ENCODE assay signal across 25 cellular contexts in the genomic region with DNA sequence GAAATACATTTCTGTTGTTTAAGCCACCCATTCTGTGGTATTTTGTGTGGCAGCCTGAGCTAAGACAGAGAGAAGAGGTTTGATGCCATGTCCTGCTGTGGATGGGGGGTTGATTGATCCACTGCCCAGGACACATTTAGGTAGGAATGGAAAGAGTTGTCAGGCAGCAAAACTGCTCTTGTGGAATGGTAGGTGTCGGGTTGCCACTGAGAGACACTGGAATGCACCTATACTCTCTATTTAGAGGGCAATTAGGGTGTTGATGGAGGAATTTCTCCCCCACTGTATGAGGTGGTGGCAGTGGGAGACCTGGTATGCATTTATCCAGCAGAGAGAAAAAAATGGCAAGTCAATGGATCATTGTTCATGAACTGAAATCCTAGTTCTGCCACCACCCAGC. TPM values are rescaled to one million over a fixed set of nuclear protein-coding genes. Genes with fewer than 3 reads are reported as not detected.
DNase-seq lines count a peak whose midpoint lies in the region; TF ChIP-seq lines count a peak whose summit lies in the region.
"Had no signal": no experiment of that assay in that cellular context is flagged by ENCODE, and none has a peak within 500 bp of the region (broad histone marks: within the 10 kb centered on the region; RNA-seq: fewer than 3 reads in every experiment).

No MANE protein-coding gene starts in this region.

- peaks cover 3% of the 10 kb centered on the region for H3K4me1 Mint-ChIP-seq in endodermal cell
- H3K4me1 Mint-ChIP-seq: CD14-positive monocyte had no signal

- H3K4me1 ChIP-seq in NT2/D1 (ENCODE audit: insufficient read depth, insufficient read length) (no peaks in the 10 kb centered on the region), endodermal cell (ENCODE audit: control insufficient read depth, insufficient read depth, low read length) (peaks cover 5% of the 10 kb centered on the region)
- H3K4me1 ChIP-seq: A549; BE2C; BLaER1 treated with 17β-estradiol and CSF1 and Interleukin-3, amounts not matched to agents 10 nM and 100 nM; HAP-1 had no signal

- WGBS in endodermal cell (ENCODE audit: insufficient coverage in 1 of 2, insufficient read length in 1 of 2), 2 experiments: 100% methylated on average over 1 of the region's 1 CpG; no CpG with 5 or more reads in 1 of the 2 experiments

- H3K9me3 Mint-ChIP-seq in endodermal cell: no peaks in the 10 kb centered on the region
- H3K9me3 Mint-ChIP-seq: CD4-positive, alpha-beta T cell had no signal

- H3K27me3 ChIP-seq in NT2/D1 (ENCODE audit: insufficient read depth, insufficient read length) (no peaks in the 10 kb centered on the region), endodermal cell (ENCODE audit: control insufficient read depth, insufficient read depth, low read length, poor library complexity, severe bottlenecking) (no peaks in the 10 kb centered on the region)
- H3K27me3 ChIP-seq: BE2C; BLaER1 treated with 17β-estradiol and CSF1 and Interleukin-3, amounts not matched to agents 10 nM and 100 nM had no signal

- H3K36me3 ChIP-seq in NT2/D1 (ENCODE audit: insufficient read depth, insufficient read length, low read length): no peaks in the 10 kb centered on the region
- no peaks in the 10 kb centered on the region for H3K36me3 ChIP-seq in endodermal cell (ENCODE audit: control insufficient read depth, insufficient read depth, low read length)
- H3K36me3 ChIP-seq: BE2C; BLaER1 treated with 17β-estradiol and CSF1 and Interleukin-3, amounts not matched to agents 10 nM and 100 nM; HAP-1 had no signal

- H3K27ac ChIP-seq in endodermal cell (ENCODE audit: low read depth, low read length): no peak overlapping the region
- H3K27ac ChIP-seq: A549; BLaER1 treated with 17β-estradiol and CSF1 and Interleukin-3, amounts not matched to agents 10 nM and 100 nM; GM23248 had no signal

- H3K9ac ChIP-seq in NT2/D1 (ENCODE audit: insufficient read length, low read depth): no peak overlapping the region
- H3K9ac ChIP-seq in endodermal cell (ENCODE audit: extremely low read depth, low read length, poor library complexity, severe bottlenecking): no peak overlapping the region
- H3K9ac ChIP-seq: BLaER1 treated with 17β-estradiol and CSF1 and Interleukin-3, amounts not matched to agents 10 nM and 100 nM; GM23248 had no signal

- no peak overlapping the region for H3K27ac Mint-ChIP-seq in endodermal cell
- H3K27ac Mint-ChIP-seq: CD14-positive monocyte; CD4-positive, alpha-beta T cell; HFFc6 had no signal

- H3K4me3 ChIP-seq in NT2/D1 (ENCODE audit: insufficient read length, low read depth) (no peak overlapping the region), endodermal cell (ENCODE audit: low read length) (no peak overlapping the region)
- H3K4me3 ChIP-seq: A549; BLaER1 treated with 17β-estradiol and CSF1 and Interleukin-3, amounts not matched to agents 10 nM and 100 nM; GM12878; GM23248; HAP-1 had no signal

- H3K36me3 Mint-ChIP-seq in endodermal cell (ENCODE audit: low read depth): no peaks in the 10 kb centered on the region
- H3K36me3 Mint-ChIP-seq: CD14-positive monocyte had no signal

- H3K4me3 Mint-ChIP-seq in endodermal cell: no peak overlapping the region
- H3K4me3 Mint-ChIP-seq: CD14-positive monocyte; CD4-positive, alpha-beta T cell; HFFc6 had no signal

- DNase-seq in ELF-1 (ENCODE audit: low read depth, low spot score) (peak; percentile 6), NT2/D1 (ENCODE audit: low read depth, low spot score) (peak; percentile 30), endodermal cell (peak; percentile 49), iPS DF 19.7 (ENCODE audit: low read depth, low spot score) (peak; percentile 25), EL (no peak), islet precursor cell (no peak), NCI-H146 (lab: John Stamatoyannopoulos, UW) (no peak)
- DNase-seq in activated effector memory CD4-positive, alpha-beta T cell treated with anti-CD3 and anti-CD28 coated beads, Interleukin-2, amount 50 U/mL, for 16 hours: no peak
- DNase-seq: 8988T; ACHN; AML-193; BE2C; Calu3; CD4-positive, alpha-beta T cell; COR-L47; DMS53; DMS79 treated with DMSO at 0.1 percent for 48 hours; GDM1; GM23248; HFFc6 had no signal

- H3K9me3 ChIP-seq in NT2/D1 (ENCODE audit: insufficient read depth, low read length) (no peaks in the 10 kb centered on the region), endodermal cell (ENCODE audit: control insufficient read depth, low read length) (peaks cover 5% of the 10 kb centered on the region)
- H3K9me3 ChIP-seq: A549; BE2C; BLaER1 treated with 17β-estradiol and CSF1 and Interleukin-3, amounts not matched to agents 10 nM and 100 nM; HAP-1 had no signal

- no peak for TF ChIP-seq CTCF in endodermal cell (conservative IDR thresholded peaks at IDR 0.05)

- H3K27me3 Mint-ChIP-seq in endodermal cell (ENCODE audit: insufficient read depth): no peaks in the 10 kb centered on the region

RNA-seq across cellular contexts. Expression of a gene that starts 30.9 kb away (rescaled TPM):
- 1 to 10 TPM in 1 of 2 donors, under 1 TPM in 1; 0.15 to 1.3 TPM for total RNA-seq in endodermal cell
- 15.0 TPM for polyA plus RNA-seq in endodermal cell (2013, experiment 1 of 2)
- 19.2 TPM for polyA plus RNA-seq in endodermal cell (2013, experiment 2 of 2)
- total RNA-seq: Calu3; CD4-positive, alpha-beta T cell; GM12878; GM23248; HFFc6 had no signal
- polyA plus RNA-seq: CD14-positive monocyte, GM12878, GM23248 had no signal

Comparison
In these comparisons a context has a peak if more than half of its experiments do, and no peak if none do; other contexts are left out.
1. DNase-seq: peak in ELF-1 (single experiment), NT2/D1 (single experiment), endodermal cell (single experiment) and iPS DF 19.7 (single experiment); none in activated effector memory CD4-positive, alpha-beta T cell treated with anti-CD3 and anti-CD28 coated beads, Interleukin-2, amount 50 U/mL, for 16 hours (single experiment), EL (single experiment), islet precursor cell (single experiment) and NCI-H146 (single experiment).